ENCODE assay signal across 20 cellular contexts in the genomic region with DNA sequence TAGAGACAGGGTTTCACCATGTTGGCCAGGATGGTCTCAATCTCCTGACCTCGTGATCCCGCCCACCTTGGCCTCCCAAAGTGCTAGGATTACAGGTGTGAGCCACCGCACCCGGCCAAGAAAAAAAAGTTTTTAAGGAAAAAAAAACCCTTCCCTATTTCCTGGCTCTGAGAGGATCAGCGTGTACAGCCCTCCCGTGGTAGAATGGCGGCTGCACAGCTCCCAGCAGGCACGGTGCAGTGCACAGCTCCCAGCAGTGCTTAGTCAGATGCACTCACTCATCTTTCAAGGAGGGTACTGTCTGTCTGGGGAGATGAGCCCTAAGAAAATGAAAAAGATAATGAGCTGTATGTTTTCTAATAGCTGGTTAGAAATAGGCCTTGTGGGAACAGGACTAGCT. TPM values are rescaled to one million over a fixed set of nuclear protein-coding genes. Genes with fewer than 3 reads are reported as not detected.
DNase-seq lines count a peak whose midpoint lies in the region; ATAC-seq and TF ChIP-seq lines count a peak whose summit lies in the region.
"Had no signal": no experiment of that assay in that cellular context is flagged by ENCODE, and none has a peak within 500 bp of the region (broad histone marks: within the 10 kb centered on the region; RNA-seq: fewer than 3 reads in every experiment).

No MANE protein-coding gene starts in this region.

- H3K4me3 ChIP-seq in heart right ventricle (no peak overlapping the region), choroid plexus epithelial cell (ENCODE audit: low read depth, low read length) (no peak overlapping the region), lower lobe of right lung (no peak overlapping the region), upper lobe of right lung (no peak overlapping the region)
- H3K4me3 ChIP-seq: HAP-1, spleen had no signal

- peaks cover 0 to 16% (median 0%) of the 10 kb centered on the region in 9 donors for H3K4me1 ChIP-seq in heart right ventricle
- H3K4me1 ChIP-seq in lower lobe of right lung, result no peaks in the 10 kb centered on the region
- peaks cover 8% of the 10 kb centered on the region for H3K4me1 ChIP-seq in upper lobe of right lung
- H3K4me1 ChIP-seq: HAP-1 had no signal

- ATAC-seq in heart right ventricle (peak in 3 of 8 donors; percentile 47 to 64 (median 60)), lower lobe of right lung (no peak), upper lobe of right lung (no peak), HG02642 (IDR thresholded peaks at IDR 0.05; ENCODE audit: poor library complexity, unreplicated experiment) (no peak), GM21528 (IDR thresholded peaks at IDR 0.05; ENCODE audit: low FRiP score, unreplicated experiment) (no peak)
- ATAC-seq: naive thymus-derived CD4-positive, alpha-beta T cell had no signal

- WGBS in heart right ventricle, 2 donors, result 68 to 71% methylated on average over 8 of the region's 8 CpGs

- intact Hi-C loops in heart right ventricle (cut with DNase I) (loop anchor here in 3 of 10 donors (1.0 to 10.0 kb wide), 3 partner anchors 37 to 145 kb away; a partner anchor contains a TSS), cardiac septum (cut with DNase I) (no loop called here), lower lobe of right lung (cut with DNase I) (no loop called here), upper lobe of right lung (cut with DNase I) (no loop called here)

- H3K27ac ChIP-seq in heart right ventricle (peak overlapping the region in 1 of 10 donors; percentile 25), lower lobe of right lung (no peak overlapping the region), upper lobe of right lung (peak overlapping the region; percentile 36)

- H3K36me3 ChIP-seq in heart right ventricle (peaks cover 0 to 79% (median 6%) of the 10 kb centered on the region in 9 donors), lower lobe of right lung (peaks cover 5% of the 10 kb centered on the region), upper lobe of right lung (no peaks in the 10 kb centered on the region)

- no peaks in the 10 kb centered on the region for H3K9me3 ChIP-seq in heart right ventricle
- H3K9me3 ChIP-seq in lower lobe of right lung, result no peaks in the 10 kb centered on the region
- no peaks in the 10 kb centered on the region for H3K9me3 ChIP-seq in upper lobe of right lung
- H3K9me3 ChIP-seq: HAP-1, spleen had no signal

- DNase-seq in heart right ventricle (no peak), cardiac septum (ENCODE audit: low spot score) (no peak), choroid plexus epithelial cell (ENCODE audit: low read depth) (peak; percentile 55), lower lobe of right lung (no peak), upper lobe of right lung (no peak), DMS 273 treated with DMSO at 0.1 percent for 48 hours (lab: John Stamatoyannopoulos, UW) (no peak)
- DNase-seq: activated CD4-positive, alpha-beta T cell treated with anti-CD3 and anti-CD28 coated beads for 4 hours; activated CD8-positive, alpha-beta memory T cell treated with anti-CD3 and anti-CD28 coated beads, Interleukin-2, amount 50 U/mL, for 4 hours; activated gamma-delta T cell; CD4-positive, alpha-beta T cell; effector memory CD4-positive, alpha-beta T cell; foreskin melanocyte; NCI-H2081; NCI-H526 treated with DMSO at 0.1 percent for 48 hours; spleen; T1000 had no signal

- no peaks in the 10 kb centered on the region for H3K27me3 ChIP-seq in heart right ventricle
- H3K27me3 ChIP-seq in lower lobe of right lung (ENCODE audit: low read depth), result no peaks in the 10 kb centered on the region
- no peaks in the 10 kb centered on the region for H3K27me3 ChIP-seq in upper lobe of right lung
- H3K27me3 ChIP-seq: spleen had no signal

- peak in 5 of 9 donors; percentile 20 to 52 (median 34) for TF ChIP-seq CTCF in heart right ventricle (IDR thresholded peaks at IDR 0.05)
- TF ChIP-seq CTCF in choroid plexus epithelial cell (conservative IDR thresholded peaks at IDR 0.05; ENCODE audit: low read depth, low read length), result peak; percentile 58
- TF ChIP-seq CTCF in lower lobe of right lung (IDR thresholded peaks at IDR 0.05), result peak; percentile 17
- peak; percentile 24 for TF ChIP-seq CTCF in upper lobe of right lung (IDR thresholded peaks at IDR 0.05)

RNA-seq across cellular contexts. Expression of a gene that starts 36.8 kb away (rescaled TPM):
- total RNA-seq in heart right ventricle (10 to 100 TPM; 10.0 to 26.7 (median 13.1) TPM), cardiac septum (14.5 TPM), lower lobe of right lung (18.5 TPM), upper lobe of right lung (21.8 TPM)
- 10 to 100 TPM; 18.9 to 21.7 TPM for polyA plus RNA-seq in heart right ventricle
- polyA plus RNA-seq: naive thymus-derived CD4-positive, alpha-beta T cell had no signal
